Comparison of ENCODE assay signal across 30 cellular contexts in the genomic region with DNA sequence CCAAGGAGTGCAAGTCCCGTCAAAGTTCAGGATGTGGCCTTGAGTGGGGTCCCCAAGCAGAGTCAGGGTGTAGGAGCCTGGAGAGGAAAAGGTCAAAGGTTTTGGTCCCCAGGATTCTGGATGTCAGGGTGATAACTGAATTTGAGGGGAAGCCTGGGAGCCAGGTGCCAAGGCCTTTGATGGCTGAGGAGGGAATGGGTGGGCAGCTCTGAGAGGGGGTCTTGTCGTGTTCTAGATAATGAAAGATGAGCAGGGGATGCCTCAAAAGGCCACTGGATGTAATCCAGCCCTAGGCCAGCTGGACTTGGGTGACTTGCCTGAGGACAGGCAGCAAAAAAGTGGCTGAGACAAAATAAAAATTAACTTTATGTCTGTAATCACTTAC. TPM values are rescaled to one million over a fixed set of nuclear protein-coding genes. Genes with fewer than 3 reads are reported as not detected.
DNase-seq lines count a peak whose midpoint lies in the region; ATAC-seq and TF ChIP-seq lines count a peak whose summit lies in the region.
"Had no signal": no experiment of that assay in that cellular context is flagged by ENCODE, and none has a peak within 500 bp of the region (broad histone marks: within the 10 kb centered on the region; RNA-seq: fewer than 3 reads in every experiment).

No MANE protein-coding gene starts in this region.

- peak; percentile 50 for DNase-seq in activated CD8-positive, alpha-beta memory T cell treated with anti-CD3 and anti-CD28 coated beads for 24 hours
- DNase-seq in activated CD8-positive, alpha-beta memory T cell treated with anti-CD3 and anti-CD28 coated beads, Interleukin-2, amount 50 U/mL, for 4 hours: no peak
- DNase-seq in activated CD8-positive, alpha-beta memory T cell treated with anti-CD3 and anti-CD28 coated beads, Interleukin-2, amount 10 ng/mL, durations not matched to agents 7 days and 5 days: no peak
- no peak for DNase-seq in naive thymus-derived CD8-positive, alpha-beta T cell
- DNase-seq in islet precursor cell (no peak), SK-N-SH (no peak), SIG-M5 (lab: John Stamatoyannopoulos, UW) (no peak)
- DNase-seq: activated CD4-positive, alpha-beta T cell treated with anti-CD3 and anti-CD28 coated beads for 48 hours; activated naive CD4-positive, alpha-beta T cell treated with anti-CD3 and anti-CD28 coated beads, Interleukin-2, amount 50 U/mL, for 16 hours; activated T-cell treated with anti-CD3 and anti-CD28 coated beads, Interleukin-2, amount 50 U/mL, for 4 hours; Calu3; cerebellar nuclear complex; DND-41; foreskin fibroblast; heart right ventricle; mesendoderm; NCI-H146; NCI-H446 treated with DMSO at 0.1 percent for 48 hours; SHP77 treated with DMSO at 0.1 percent for 48 hours; small intestine; stimulated activated CD4-positive, alpha-beta T cell treated with anti-CD3 and anti-CD28 coated beads, Interleukin-2, amount 100 ng/mL, for 24 hours had no signal

- CTCF ChIA-PET in activated CD8-positive, alpha-beta memory T cell treated with anti-CD3 and anti-CD28 coated beads, Interleukin-2, amount 10 ng/mL, durations not matched to agents 7 days and 5 days (lab: Charles Lee): interaction anchor here (1.9 to 6.6 kb wide), 2 partner anchors 9 to 13 kb away, joined by 7 to 90 read pairs; no protein-coding TSS in a partner anchor
- CTCF ChIA-PET in SK-N-SH (lab: Yijun Ruan, JAX): interaction anchor here (1.3 to 22.5 kb wide), 6 partner anchors 9 to 149 kb away, joined by 4 to 204 read pairs (median 8); no protein-coding TSS in a partner anchor

- no peak for TF ChIP-seq RAD21 in SK-N-SH (IDR thresholded peaks at IDR 0.05; ENCODE audit: low read length)

- H3K9ac ChIP-seq in KMS-11: no peak overlapping the region
- H3K9ac ChIP-seq in SK-N-SH: no peak overlapping the region

- TF ChIP-seq CTCF in KMS-11 (conservative IDR thresholded peaks at IDR 0.05; ENCODE audit: low read depth, low read length) (no peak), SK-N-SH (IDR thresholded peaks at IDR 0.05) (no peak)

- 38% methylated on average over 2 of the region's 2 CpGs for WGBS in SK-N-SH (ENCODE audit: low lambda C conversion rate)

- H3K79me2 ChIP-seq in KMS-11 (ENCODE audit: insufficient read depth, low read depth) (no peaks in the 10 kb centered on the region), SK-N-SH (ENCODE audit: insufficient read depth) (no peaks in the 10 kb centered on the region)

- H3K36me3 Mint-ChIP-seq in activated CD8-positive, alpha-beta memory T cell treated with anti-CD3 and anti-CD28 coated beads, Interleukin-2, amount 10 ng/mL, durations not matched to agents 7 days and 5 days: peaks cover 10% of the 10 kb centered on the region
- H3K36me3 Mint-ChIP-seq in naive thymus-derived CD8-positive, alpha-beta T cell: no peaks in the 10 kb centered on the region

- peaks cover 25% of the 10 kb centered on the region for H3K4me1 Mint-ChIP-seq in activated CD8-positive, alpha-beta memory T cell treated with anti-CD3 and anti-CD28 coated beads, Interleukin-2, amount 10 ng/mL, durations not matched to agents 7 days and 5 days
- peaks cover 0 to 62% (median 44%) of the 10 kb centered on the region in 4 donors for H3K4me1 Mint-ChIP-seq in naive thymus-derived CD8-positive, alpha-beta T cell

- H3K4me2 ChIP-seq in KMS-11 (peak overlapping the region; percentile 86; the same call in 1 of the 2 replicates), SK-N-SH (no peak overlapping the region)

- peaks cover 85% of the 10 kb centered on the region for H3K4me1 ChIP-seq in KMS-11 (ENCODE audit: low read depth, poor library complexity, severe bottlenecking)
- H3K4me1 ChIP-seq in SK-N-SH (ENCODE audit: control insufficient read depth in 1 of 2, insufficient read depth in 2 of 2, low read depth in 1 of 2, low read length in 1 of 2): no peaks in the 10 kb centered on the region; a peak in 1 of 4 replicates

- no peaks in the 10 kb centered on the region for H4K20me1 ChIP-seq in KMS-11 (ENCODE audit: insufficient read depth)
- H4K20me1 ChIP-seq in SK-N-SH (ENCODE audit: insufficient read depth): no peaks in the 10 kb centered on the region

- H3K27ac Mint-ChIP-seq in activated CD8-positive, alpha-beta memory T cell treated with anti-CD3 and anti-CD28 coated beads, Interleukin-2, amount 10 ng/mL, durations not matched to agents 7 days and 5 days: peak overlapping the region; percentile 94
- peak overlapping the region in 7 of 10 donors; percentile 65 to 88 (median 81) for H3K27ac Mint-ChIP-seq in naive thymus-derived CD8-positive, alpha-beta T cell

- H2AFZ ChIP-seq in KMS-11 (ENCODE audit: low read depth) (no peak overlapping the region), SK-N-SH (ENCODE audit: low read depth) (no peak overlapping the region)

- H3K27me3 ChIP-seq in KMS-11 (ENCODE audit: insufficient read depth, low read depth) (no peaks in the 10 kb centered on the region), SK-N-SH (ENCODE audit: insufficient read depth) (peaks cover 11% of the 10 kb centered on the region; the same call in 1 of the 2 replicates)
- H3K27me3 ChIP-seq: suprapubic skin had no signal

- no peaks in the 10 kb centered on the region for H3K9me2 ChIP-seq in SK-N-SH

- H3K27me3 Mint-ChIP-seq in activated CD8-positive, alpha-beta memory T cell treated with anti-CD3 and anti-CD28 coated beads, Interleukin-2, amount 10 ng/mL, durations not matched to agents 7 days and 5 days: no peaks in the 10 kb centered on the region
- H3K27me3 Mint-ChIP-seq in naive thymus-derived CD8-positive, alpha-beta T cell: no peaks in the 10 kb centered on the region

- H3F3A ChIP-seq in SK-N-SH (replicated peaks; ENCODE audit: insufficient read depth): no peaks in the 10 kb centered on the region

- no peak for TF ChIP-seq EP300 in SK-N-SH (IDR thresholded peaks at IDR 0.05; ENCODE audit: borderline replicate concordance in 1 of 2, low read depth in 1 of 2, low read length in 1 of 2)

- POLR2A ChIA-PET in naive thymus-derived CD8-positive, alpha-beta T cell (lab: Charles Lee): interaction anchor here (0.6 to 6.4 kb wide), 3 partner anchors 15 to 305 kb away, joined by 6 to 87 read pairs (median 32); partner anchors contain the start of gene KCNA3
- POLR2A ChIA-PET in SK-N-SH (lab: Yijun Ruan, JAX): no interaction called here

- H3K4me3 Mint-ChIP-seq in activated CD8-positive, alpha-beta memory T cell treated with anti-CD3 and anti-CD28 coated beads, Interleukin-2, amount 10 ng/mL, durations not matched to agents 7 days and 5 days: peak overlapping the region; percentile 53
- peak overlapping the region in 4 of 10 donors; percentile 21 to 50 (median 35) for H3K4me3 Mint-ChIP-seq in naive thymus-derived CD8-positive, alpha-beta T cell

- no peak overlapping the region for H3K4me3 ChIP-seq in KMS-11 (IDR thresholded peaks at IDR 0.05; ENCODE audit: insufficient read depth, low read depth, low read length)
- H3K4me3 ChIP-seq in SK-N-SH (ENCODE audit: low read depth in 2 of 2, low read length in 1 of 2): no peak overlapping the region
- H3K4me3 ChIP-seq: heart right ventricle, K562, suprapubic skin had no signal

- no peaks in the 10 kb centered on the region for H3K9me3 Mint-ChIP-seq in activated CD8-positive, alpha-beta memory T cell treated with anti-CD3 and anti-CD28 coated beads, Interleukin-2, amount 10 ng/mL, durations not matched to agents 7 days and 5 days (ENCODE audit: low read depth)
- H3K9me3 Mint-ChIP-seq in naive thymus-derived CD8-positive, alpha-beta T cell: no peaks in the 10 kb centered on the region
- H3K9me3 Mint-ChIP-seq: activated T-cell treated with anti-CD3 and anti-CD28 coated beads, Interleukin-2, amount 50 U/mL, for 4 hours had no signal

- H3K36me3 ChIP-seq in KMS-11 (ENCODE audit: insufficient read depth) (no peaks in the 10 kb centered on the region), SK-N-SH (replicated peaks in 1 of 2; ENCODE audit: control insufficient read depth in 1 of 2, insufficient read depth in 2 of 2, low read length in 1 of 2) (no peaks in the 10 kb centered on the region)
- H3K36me3 ChIP-seq: heart right ventricle, suprapubic skin had no signal

- no peaks in the 10 kb centered on the region for H3K9me3 ChIP-seq in SK-N-SH
- H3K9me3 ChIP-seq: heart right ventricle, suprapubic skin had no signal

- no peak for ATAC-seq in activated CD8-positive, alpha-beta memory T cell treated with anti-CD3 and anti-CD28 coated beads, Interleukin-2, amount 10 ng/mL, durations not matched to agents 7 days and 5 days
- ATAC-seq in naive thymus-derived CD8-positive, alpha-beta T cell: no peak
- ATAC-seq: K562, Panc1 had no signal

- H3K27ac ChIP-seq in KMS-11 (peak overlapping the region; percentile 81), SK-N-SH (ENCODE audit: low read depth in 2 of 2, low read length in 1 of 2) (no peak overlapping the region)
- H3K27ac ChIP-seq: suprapubic skin had no signal

TF ChIP-seq in SK-N-SH, 30 proteins besides CTCF, POLR2A, EP300 and RAD21 (continues in another document):
- no peak for TF ChIP-seq POLR2AphosphoS5 (IDR thresholded peaks at IDR 0.05; ENCODE audit: low read depth, low read length)
- TF ChIP-seq JUND (IDR thresholded peaks at IDR 0.05): no peak
- no peak for TF ChIP-seq MXI1 (IDR thresholded peaks at IDR 0.05; ENCODE audit: low read depth, low read length)
- TF ChIP-seq TEAD4 (IDR thresholded peaks at IDR 0.05; ENCODE audit: borderline replicate concordance, insufficient read depth): no peak

RNA-seq across cellular contexts. Expression of gene KCNA2, which starts 27.5 kb away (rescaled TPM):
- total RNA-seq in activated CD8-positive, alpha-beta memory T cell treated with anti-CD3 and anti-CD28 coated beads, Interleukin-2, amount 10 ng/mL, durations not matched to agents 7 days and 5 days: 1 to 10 TPM; 2.4 to 3.7 TPM
- total RNA-seq in naive thymus-derived CD8-positive, alpha-beta T cell: under 1 TPM; 0.22 to 0.23 TPM
- not detected for polyA plus RNA-seq in naive thymus-derived CD8-positive, alpha-beta T cell
- not detected in 2 replicates for polyA plus RNA-seq in SK-N-SH (2012; rRNA removed)
- polyA plus RNA-seq in SK-N-SH (2012; cell fraction: cytosol; rRNA removed): not detected in 2 replicates
- polyA plus RNA-seq in SK-N-SH (2012; cell fraction: nucleus; rRNA removed): not detected in 2 replicates
- total RNA-seq: Calu3, epithelial cell of proximal tubule, HT1080, K562, myocyte, renal cortical epithelial cell had no signal
- polyA plus RNA-seq: BJ, K562 had no signal

RNA-seq across cellular contexts. Expression of gene KCNA3, which starts 41.1 kb away (rescaled TPM):
- total RNA-seq in activated CD8-positive, alpha-beta memory T cell treated with anti-CD3 and anti-CD28 coated beads, Interleukin-2, amount 10 ng/mL, durations not matched to agents 7 days and 5 days: 10 to 100 TPM; 59.8 to 95.2 TPM
- 10 to 100 TPM; 74.7 to 78.7 TPM for total RNA-seq in naive thymus-derived CD8-positive, alpha-beta T cell
- polyA plus RNA-seq in naive thymus-derived CD8-positive, alpha-beta T cell: 10 to 100 TPM; 55.6 to 67.9 (median 66.4) TPM
- 0.02 TPM in 1 of 2 replicates, not detected in the other for polyA plus RNA-seq in SK-N-SH (2012; rRNA removed)
- 0.01 and 0.08 TPM in 2 replicates for polyA plus RNA-seq in SK-N-SH (2012; cell fraction: cytosol; rRNA removed)
- polyA plus RNA-seq in SK-N-SH (2012; cell fraction: nucleus; rRNA removed): not detected in 2 replicates
- total RNA-seq: Calu3, epithelial cell of proximal tubule, HT1080, K562, myocyte, renal cortical epithelial cell had no signal
- polyA plus RNA-seq: K562 had no signal
